In genomic region chr7:102634299-102634698, GRCh38 we compare ENCODE assay signal across 15 cellular contexts. TPM values are rescaled to one million over a fixed set of nuclear protein-coding genes. Genes with fewer than 3 reads are reported as not detected.
"Had no signal": no experiment of that assay in that cellular context is flagged by ENCODE, and none has a peak within 500 bp of the region (broad histone marks: within the 10 kb centered on the region; RNA-seq: fewer than 3 reads in every experiment).

No MANE protein-coding gene starts in this region.

RNA-seq across cellular contexts. Expression of gene SPDYE2B, which starts 15.8 kb away (rescaled TPM):
- total RNA-seq: heart right ventricle; hepatocyte; left cardiac atrium; left ventricle myocardium inferior; lower leg skin; lung microvascular endothelial cell; natural killer cell treated with Interleukin-12 subunit alpha and Interleukin-12 subunit beta and Interleukin-15 and Interleukin-18, amount 100 ng/mL, for 72 hours; omental fat pad; ovary; prostate gland; skeletal muscle tissue; smooth muscle cell; temporal lobe; tibial nerve had no signal
- polyA plus RNA-seq: heart right ventricle, hepatocyte, neural cell, ovary, smooth muscle cell had no signal
